15 cellular contexts compared by ENCODE assay signal in genomic region chr5:1669276-1670155, GRCh38.
DNase-seq lines count a peak whose midpoint lies in the region; ATAC-seq and TF ChIP-seq lines count a peak whose summit lies in the region.
"Had no signal": no experiment of that assay in that cellular context is flagged by ENCODE, and none has a peak within 500 bp of the region (broad histone marks: within the 10 kb centered on the region; RNA-seq: fewer than 3 reads in every experiment).

No MANE protein-coding gene starts in this region.

- no peaks in the 10 kb centered on the region for H3K9me3 Mint-ChIP-seq in activated T-helper 17 cell treated with anti-CD3 and anti-CD28 coated beads, Interleukin-2, amount 50 U/mL, for 72 hours
- peaks cover 6% of the 10 kb centered on the region for H3K9me3 Mint-ChIP-seq in mesothelial cell of epicardium
- H3K9me3 Mint-ChIP-seq in T-helper 2 cell treated with Interferon-gamma antibody and Interleukin-4, amounts not matched to agents 5 μg/mL and 100 μg/mL, for 36 hours: no peaks in the 10 kb centered on the region

- peak; percentile 59 for DNase-seq in cardiac septum (ENCODE audit: low spot score)
- DNase-seq in left ventricle myocardium inferior: no peak
- no peak for DNase-seq in mesothelial cell of epicardium (ENCODE audit: low spot score in 2 of 2, unreplicated experiment in 2 of 2)
- DNase-seq in NCI-H2227 treated with DMSO at 0.1 percent for 48 hours (lab: John Stamatoyannopoulos, UW): no peak
- DNase-seq in left lobe of liver (ENCODE audit: low spot score): no peak
- DNase-seq in T-helper 2 cell treated with Interferon-gamma antibody and Interleukin-4, amounts not matched to agents 5 μg/mL and 100 μg/mL, for 36 hours (ENCODE audit: low spot score): no peak
- DNase-seq: CD4-positive, CD25-positive, alpha-beta regulatory T cell; DMS79 treated with DMSO at 0.1 percent for 48 hours; GOT3; KG1; NCI-H1092; NCI-H187; NCI-H82 had no signal

- intact Hi-C loops in cardiac septum (cut with DNase I) (no loop called here), left ventricle myocardium inferior (cut with micrococcal nuclease) (no loop called here)

- H3K4me3 ChIP-seq in left ventricle myocardium inferior: no peak overlapping the region

- no peak overlapping the region for H3K27ac ChIP-seq in left ventricle myocardium inferior (replicated peaks)

- H3K27ac Mint-ChIP-seq in activated T-helper 17 cell treated with anti-CD3 and anti-CD28 coated beads, Interleukin-2, amount 50 U/mL, for 72 hours: no peak overlapping the region
- H3K27ac Mint-ChIP-seq in mesothelial cell of epicardium: no peak overlapping the region
- no peak overlapping the region for H3K27ac Mint-ChIP-seq in T-helper 2 cell treated with Interferon-gamma antibody and Interleukin-4, amounts not matched to agents 5 μg/mL and 100 μg/mL, for 36 hours
- H3K27ac Mint-ChIP-seq: CD4-positive, CD25-positive, alpha-beta regulatory T cell had no signal

- no peaks in the 10 kb centered on the region for H3K36me3 ChIP-seq in left ventricle myocardium inferior

- no peak for TF ChIP-seq CTCF in left ventricle myocardium inferior (IDR thresholded peaks at IDR 0.05; ENCODE audit: borderline replicate concordance)
- no peak for TF ChIP-seq CTCF in mesothelial cell of epicardium (IDR thresholded peaks at IDR 0.05; ENCODE audit: unreplicated experiment)

- H3K9me3 ChIP-seq in left ventricle myocardium inferior (replicated peaks): peaks cover 7% of the 10 kb centered on the region

- ATAC-seq in activated T-helper 17 cell treated with anti-CD3 and anti-CD28 coated beads, Interleukin-2, amount 50 U/mL, for 72 hours (replicated peaks): no peak
- ATAC-seq in left lobe of liver: no peak
- ATAC-seq in GM18858 (IDR thresholded peaks at IDR 0.05; ENCODE audit: unreplicated experiment): no peak

- H3K27me3 ChIP-seq in left ventricle myocardium inferior (ENCODE audit: low read depth): peaks cover 99% of the 10 kb centered on the region

- peaks cover 12% of the 10 kb centered on the region for H3K4me1 Mint-ChIP-seq in activated T-helper 17 cell treated with anti-CD3 and anti-CD28 coated beads, Interleukin-2, amount 50 U/mL, for 72 hours
- H3K4me1 Mint-ChIP-seq in mesothelial cell of epicardium: peaks cover 6% of the 10 kb centered on the region
- no peaks in the 10 kb centered on the region for H3K4me1 Mint-ChIP-seq in T-helper 2 cell treated with Interferon-gamma antibody and Interleukin-4, amounts not matched to agents 5 μg/mL and 100 μg/mL, for 36 hours (ENCODE audit: low read depth)

- H3K4me1 ChIP-seq in left ventricle myocardium inferior: peaks cover 10% of the 10 kb centered on the region

- H3K4me3 Mint-ChIP-seq in activated T-helper 17 cell treated with anti-CD3 and anti-CD28 coated beads, Interleukin-2, amount 50 U/mL, for 72 hours: peak overlapping the region; percentile 21
- peak overlapping the region; percentile 12 for H3K4me3 Mint-ChIP-seq in mesothelial cell of epicardium
- H3K4me3 Mint-ChIP-seq in T-helper 2 cell treated with Interferon-gamma antibody and Interleukin-4, amounts not matched to agents 5 μg/mL and 100 μg/mL, for 36 hours: no peak overlapping the region

- no peaks in the 10 kb centered on the region for H3K36me3 Mint-ChIP-seq in activated T-helper 17 cell treated with anti-CD3 and anti-CD28 coated beads, Interleukin-2, amount 50 U/mL, for 72 hours (ENCODE audit: low read depth)
- H3K36me3 Mint-ChIP-seq in mesothelial cell of epicardium: no peaks in the 10 kb centered on the region
- H3K36me3 Mint-ChIP-seq in T-helper 2 cell treated with Interferon-gamma antibody and Interleukin-4, amounts not matched to agents 5 μg/mL and 100 μg/mL, for 36 hours (ENCODE audit: low read depth): no peaks in the 10 kb centered on the region

- peaks cover 58% of the 10 kb centered on the region for H3K27me3 Mint-ChIP-seq in activated T-helper 17 cell treated with anti-CD3 and anti-CD28 coated beads, Interleukin-2, amount 50 U/mL, for 72 hours
- H3K27me3 Mint-ChIP-seq in mesothelial cell of epicardium (ENCODE audit: low read depth): peaks cover 83% of the 10 kb centered on the region
- peaks cover 77% of the 10 kb centered on the region for H3K27me3 Mint-ChIP-seq in T-helper 2 cell treated with Interferon-gamma antibody and Interleukin-4, amounts not matched to agents 5 μg/mL and 100 μg/mL, for 36 hours (ENCODE audit: low read depth)
